In genomic region chr19:9539201-9539600, GRCh38 we compare ENCODE assay signal across 11 cellular contexts. TPM values are rescaled to one million over a fixed set of nuclear protein-coding genes. Genes with fewer than 3 reads are reported as not detected.
A peak's percentile ranks its signal among the peaks of the same experiment; 100 is the strongest.
DNase-seq lines count a peak whose midpoint lies in the region; ATAC-seq and TF ChIP-seq lines count a peak whose summit lies in the region.
"Not testable (repeated sequence)": the region's sequence is repeated elsewhere in the genome, so short reads cannot be mapped to it uniquely, and the experiment has no call there.
"Had no signal": no experiment of that assay in that cellular context is flagged by ENCODE, and none has a peak within 500 bp of the region (broad histone marks: within the 10 kb centered on the region; RNA-seq: fewer than 3 reads in every experiment).

No MANE protein-coding gene starts in this region.

- not testable (repeated sequence) for TF ChIP-seq EP300 in tibial nerve (IDR thresholded peaks at IDR 0.05)

- 84 to 96% methylated on average over 5 of the region's 6 CpGs for WGBS in mesodermal cell (ENCODE audit: insufficient coverage in 2 of 2), 2 experiments
- 82 to 88% (median 83%) methylated on average over 6 of the region's 6 CpGs for WGBS in psoas muscle, 3 donors
- WGBS in tibial nerve, 2 donors, result 74 to 90% methylated on average over 6 of the region's 6 CpGs

- H3K4me2 ChIP-seq in OCI-LY3 (ENCODE audit: low read length), result peak overlapping the region; percentile 68

- not testable (repeated sequence) for DNase-seq in CD8-positive, alpha-beta memory T cell; activated CD8-positive, alpha-beta memory T cell treated with anti-CD3 and anti-CD28 coated beads, Interleukin-2, amount 10 ng/mL, durations not matched to agents 7 days and 5 days; breast epithelium (ENCODE audit: low spot score in 2 of 2); psoas muscle; tibial nerve (ENCODE audit: low spot score in 2 of 2)
- peak in 1 of 2 donors; percentile 18 for DNase-seq in foreskin keratinocyte

- not testable (repeated sequence) for H3K4me1 ChIP-seq in CD8-positive, alpha-beta memory T cell (ENCODE audit: insufficient read depth, low read length); OCI-LY3 (ENCODE audit: low read length); breast epithelium; foreskin keratinocyte; mesodermal cell (ENCODE audit: control insufficient read depth, insufficient read depth, low read length, poor library complexity, severe bottlenecking)
- H3K4me1 ChIP-seq in psoas muscle (peaks cover 12% of the 10 kb centered on the region), tibial nerve (peaks cover 0 to 18% (median 3%) of the 10 kb centered on the region in 4 donors)

- H3K36me3 ChIP-seq in CD8-positive, alpha-beta memory T cell (ENCODE audit: insufficient read depth, low read length), result peaks cover 21% of the 10 kb centered on the region
- peaks cover 25% of the 10 kb centered on the region for H3K36me3 ChIP-seq in OCI-LY3 (replicated peaks; ENCODE audit: low read depth, low read length)
- H3K36me3 ChIP-seq in breast epithelium, result peaks cover 20% of the 10 kb centered on the region
- H3K36me3 ChIP-seq in mesodermal cell (ENCODE audit: control insufficient read depth, insufficient read depth, low read length), result peaks cover 31% of the 10 kb centered on the region
- H3K36me3 ChIP-seq in psoas muscle (ENCODE audit: insufficient read depth in 1 of 2, low read depth in 1 of 2), result peaks cover 9 to 25% of the 10 kb centered on the region in 2 donors
- peaks cover 11 to 30% (median 19%) of the 10 kb centered on the region in 3 donors for H3K36me3 ChIP-seq in tibial nerve

- H3K27ac Mint-ChIP-seq in CD8-positive, alpha-beta memory T cell, result peak overlapping the region; percentile 25 to 100 (median 99)
- peak overlapping the region; percentile 65 for H3K27ac Mint-ChIP-seq in activated CD8-positive, alpha-beta memory T cell treated with anti-CD3 and anti-CD28 coated beads, Interleukin-2, amount 10 ng/mL, durations not matched to agents 7 days and 5 days

- ATAC-seq in activated CD8-positive, alpha-beta memory T cell treated with anti-CD3 and anti-CD28 coated beads, Interleukin-2, amount 10 ng/mL, durations not matched to agents 7 days and 5 days; foreskin keratinocyte; psoas muscle: not testable (repeated sequence)

- H3K4me1 Mint-ChIP-seq in CD8-positive, alpha-beta memory T cell, result peaks cover 25 to 43% (median 33%) of the 10 kb centered on the region in 3 donors
- H3K4me1 Mint-ChIP-seq in activated CD8-positive, alpha-beta memory T cell treated with anti-CD3 and anti-CD28 coated beads, Interleukin-2, amount 10 ng/mL, durations not matched to agents 7 days and 5 days, result peaks cover 21% of the 10 kb centered on the region

- not testable (repeated sequence) for TF ChIP-seq POLR2A in breast epithelium (IDR thresholded peaks at IDR 0.05); tibial nerve (IDR thresholded peaks at IDR 0.05)

- CTCF ChIA-PET in CD8-positive, alpha-beta memory T cell (lab: Charles Lee); activated CD8-positive, alpha-beta memory T cell treated with anti-CD3 and anti-CD28 coated beads, Interleukin-2, amount 10 ng/mL, durations not matched to agents 7 days and 5 days (lab: Charles Lee): not testable (repeated sequence)

- peak overlapping the region; percentile 98 for H3K4me3 ChIP-seq in CD8-positive, alpha-beta memory T cell (ENCODE audit: low read length)
- peak overlapping the region; percentile 92 for H3K4me3 ChIP-seq in OCI-LY3 (ENCODE audit: low read length)
- H3K4me3 ChIP-seq in breast epithelium, result peak overlapping the region in 2 of 3 donors; percentile 61 to 73
- H3K4me3 ChIP-seq in mesodermal cell (ENCODE audit: extremely low read depth, insufficient read depth, low read length, poor library complexity, severe bottlenecking), result peak overlapping the region; percentile 91
- H3K4me3 ChIP-seq in psoas muscle, result peak overlapping the region; percentile 91
- H3K4me3 ChIP-seq in tibial nerve, result peak overlapping the region in 3 of 4 donors; percentile 64 to 73 (median 72)

- not testable (repeated sequence) for H3K27me3 Mint-ChIP-seq in CD8-positive, alpha-beta memory T cell; activated CD8-positive, alpha-beta memory T cell treated with anti-CD3 and anti-CD28 coated beads, Interleukin-2, amount 10 ng/mL, durations not matched to agents 7 days and 5 days

- H2AFZ ChIP-seq in OCI-LY3 (ENCODE audit: low read depth, low read length), result not testable (repeated sequence)

- intact Hi-C loops in breast epithelium (cut with DNase I; ENCODE audit: low total_unique reads), result not testable (repeated sequence)
- intact Hi-C loops in psoas muscle (cut with DNase I), result loop anchor here in 1 of 2 donors (5.0 kb wide), 2 partner anchors 402 to 1433 kb away; no protein-coding TSS in a partner anchor

- not testable (repeated sequence) for TF ChIP-seq CTCF in OCI-LY3 (IDR thresholded peaks at IDR 0.05; ENCODE audit: low read depth, low read length); breast epithelium (IDR thresholded peaks at IDR 0.05); foreskin keratinocyte (conservative IDR thresholded peaks at IDR 0.05); psoas muscle (IDR thresholded peaks at IDR 0.05); tibial nerve (IDR thresholded peaks at IDR 0.05)

- H3K9me3 ChIP-seq in CD8-positive, alpha-beta memory T cell (ENCODE audit: low read length); OCI-LY3 (ENCODE audit: insufficient read depth, low read length): not testable (repeated sequence)
- peaks cover 24 to 27% of the 10 kb centered on the region in 2 donors for H3K9me3 ChIP-seq in breast epithelium
- H3K9me3 ChIP-seq in mesodermal cell (ENCODE audit: control insufficient read depth, low read length), result peaks cover 38% of the 10 kb centered on the region
- peaks cover 22% of the 10 kb centered on the region for H3K9me3 ChIP-seq in psoas muscle
- H3K9me3 ChIP-seq in tibial nerve, result peaks cover 0 to 36% (median 2%) of the 10 kb centered on the region in 4 donors

- H3K79me2 ChIP-seq in OCI-LY3 (ENCODE audit: low read length), result peaks cover 27% of the 10 kb centered on the region

- POLR2A ChIA-PET in CD8-positive, alpha-beta memory T cell (lab: Charles Lee), result not testable (repeated sequence)

- H3K4me3 Mint-ChIP-seq in CD8-positive, alpha-beta memory T cell, result peak overlapping the region; percentile 95 to 99 (median 98)
- peak overlapping the region; percentile 21 for H3K4me3 Mint-ChIP-seq in activated CD8-positive, alpha-beta memory T cell treated with anti-CD3 and anti-CD28 coated beads, Interleukin-2, amount 10 ng/mL, durations not matched to agents 7 days and 5 days

- H3K9ac ChIP-seq in OCI-LY3 (ENCODE audit: low read length), result not testable (repeated sequence)

- peaks cover 15 to 38% (median 34%) of the 10 kb centered on the region in 3 donors for H3K36me3 Mint-ChIP-seq in CD8-positive, alpha-beta memory T cell
- H3K36me3 Mint-ChIP-seq in activated CD8-positive, alpha-beta memory T cell treated with anti-CD3 and anti-CD28 coated beads, Interleukin-2, amount 10 ng/mL, durations not matched to agents 7 days and 5 days, result peaks cover 50% of the 10 kb centered on the region

- peak overlapping the region; percentile 96 for H3K27ac ChIP-seq in CD8-positive, alpha-beta memory T cell (ENCODE audit: low read depth, low read length)
- H3K27ac ChIP-seq in OCI-LY3 (ENCODE audit: low read length); mesodermal cell (ENCODE audit: low read depth, low read length, severe bottlenecking): not testable (repeated sequence)
- H3K27ac ChIP-seq in breast epithelium (peak overlapping the region; percentile 97 to 98), foreskin keratinocyte (peak overlapping the region; percentile 94), psoas muscle (peak overlapping the region; percentile 87), tibial nerve (peak overlapping the region; percentile 83 to 95 (median 88))

- not testable (repeated sequence) for H4K20me1 ChIP-seq in OCI-LY3 (ENCODE audit: insufficient read depth, low read length)

- peaks cover 2 to 22% (median 8%) of the 10 kb centered on the region in 5 donors for H3K9me3 Mint-ChIP-seq in CD8-positive, alpha-beta memory T cell
- peaks cover 24% of the 10 kb centered on the region for H3K9me3 Mint-ChIP-seq in activated CD8-positive, alpha-beta memory T cell treated with anti-CD3 and anti-CD28 coated beads, Interleukin-2, amount 10 ng/mL, durations not matched to agents 7 days and 5 days (ENCODE audit: low read depth)

- not testable (repeated sequence) for H3K27me3 ChIP-seq in CD8-positive, alpha-beta memory T cell (ENCODE audit: insufficient read depth, low read length, poor library complexity, severe bottlenecking); OCI-LY3 (ENCODE audit: low read depth, low read length); breast epithelium; foreskin keratinocyte; psoas muscle (ENCODE audit: insufficient read depth in 3 of 3, low read length in 2 of 3); tibial nerve

RNA-seq across cellular contexts. Expression of gene ZNF426, which starts 0.8 kb away (rescaled TPM):
- total RNA-seq in CD8-positive, alpha-beta memory T cell, result 10 to 100 TPM; 18.5 to 18.7 TPM
- polyA plus RNA-seq in CD8-positive, alpha-beta memory T cell, result 17.9 TPM
- 10 to 100 TPM; 12.7 to 13.9 TPM for total RNA-seq in activated CD8-positive, alpha-beta memory T cell treated with anti-CD3 and anti-CD28 coated beads, Interleukin-2, amount 10 ng/mL, durations not matched to agents 7 days and 5 days
- total RNA-seq in breast epithelium (10 to 100 TPM; 11.5 to 22.4 (median 12.3) TPM), foreskin keratinocyte (10.9 and 11.4 TPM in 2 replicates), psoas muscle (10 to 100 TPM in 1 of 4 donors, 1 to 10 TPM in 3; 5.2 to 12.3 (median 7.4) TPM), tibial nerve (10 to 100 TPM; 10.5 to 13.7 (median 12.8) TPM)
- polyA plus RNA-seq in foreskin keratinocyte (2.0 TPM in 2 replicates), psoas muscle (1 to 10 TPM; 2.1 to 6.2 (median 3.4) TPM)
- polyA plus RNA-seq in mesodermal cell (2013, experiment 1 of 2), result 11.2 TPM
- 11.3 TPM for polyA plus RNA-seq in mesodermal cell (2013, experiment 2 of 2)

RNA-seq across cellular contexts. Expression of gene ZNF560, which starts 40.8 kb away (rescaled TPM):
- total RNA-seq in CD8-positive, alpha-beta memory T cell, result not detected
- not detected for polyA plus RNA-seq in CD8-positive, alpha-beta memory T cell
- total RNA-seq in activated CD8-positive, alpha-beta memory T cell treated with anti-CD3 and anti-CD28 coated beads, Interleukin-2, amount 10 ng/mL, durations not matched to agents 7 days and 5 days, result not detected
- total RNA-seq in breast epithelium, result not detected
- total RNA-seq in foreskin keratinocyte, result 0.28 and 0.34 TPM in 2 replicates
- polyA plus RNA-seq in foreskin keratinocyte, result 0.19 and 0.46 TPM in 2 replicates
- not detected for polyA plus RNA-seq in mesodermal cell (2013, experiment 1 of 2)
- not detected for polyA plus RNA-seq in mesodermal cell (2013, experiment 2 of 2)
- total RNA-seq in psoas muscle, result under 1 TPM in 1 of 4 donors, not detected in 3; 0.48 TPM
- under 1 TPM in 2 of 3 donors, not detected in 1; 0.01 to 0.04 TPM for polyA plus RNA-seq in psoas muscle
- total RNA-seq in tibial nerve, result not detected
- total RNA-seq: HT-29, mononuclear cell, SJSA1 had no signal

RNA-seq across cellular contexts. Expression of gene ZNF121, which starts 45.1 kb away (rescaled TPM):
- 10 to 100 TPM; 87.1 to 90.2 TPM for total RNA-seq in CD8-positive, alpha-beta memory T cell
- polyA plus RNA-seq in CD8-positive, alpha-beta memory T cell, result 4.1 TPM
- 10 to 100 TPM; 53.9 to 55.7 TPM for total RNA-seq in activated CD8-positive, alpha-beta memory T cell treated with anti-CD3 and anti-CD28 coated beads, Interleukin-2, amount 10 ng/mL, durations not matched to agents 7 days and 5 days
- total RNA-seq in breast epithelium (10 to 100 TPM; 20.8 to 55.9 (median 36.1) TPM), foreskin keratinocyte (44.6 and 49.4 TPM in 2 replicates), psoas muscle (10 to 100 TPM; 15.6 to 32.2 (median 18.0) TPM), tibial nerve (10 to 100 TPM; 27.4 to 39.8 (median 32.2) TPM)
- polyA plus RNA-seq in foreskin keratinocyte (5.2 and 5.9 TPM in 2 replicates), psoas muscle (1 to 10 TPM; 3.0 to 7.8 (median 6.1) TPM)
- 26.5 TPM for polyA plus RNA-seq in mesodermal cell (2013, experiment 1 of 2)
- polyA plus RNA-seq in mesodermal cell (2013, experiment 2 of 2), result 25.7 TPM
